ENCODE assay signal across 23 cellular contexts in the genomic region with DNA sequence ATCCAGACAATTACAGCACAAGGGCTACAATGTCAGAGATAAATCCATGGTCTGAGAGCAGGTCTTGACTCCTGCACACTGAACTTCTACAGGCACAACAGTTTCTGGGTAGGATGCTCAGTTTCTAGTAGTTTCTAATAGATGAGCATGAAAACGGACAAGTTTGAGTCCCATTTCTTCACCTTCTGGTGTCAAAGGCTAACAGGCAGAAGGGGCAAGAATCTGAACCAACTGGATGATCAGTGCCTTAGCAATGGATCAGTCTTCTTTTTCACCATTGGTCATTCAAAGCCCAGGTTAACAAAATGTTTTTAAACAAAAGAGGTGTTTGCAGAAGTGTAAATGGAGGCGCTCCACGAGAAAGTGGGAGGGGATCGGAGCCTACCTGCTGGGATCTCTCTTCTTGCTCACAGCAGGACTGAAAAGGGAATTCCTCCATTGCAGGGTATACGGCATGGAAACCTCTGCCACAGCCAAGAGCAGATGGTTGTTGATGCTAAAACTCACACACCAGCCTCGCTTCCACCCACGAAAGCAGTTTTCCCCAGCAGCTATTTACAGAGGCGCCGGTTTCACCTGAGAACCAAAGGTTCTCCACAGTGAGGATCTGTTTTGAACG.
DNase-seq lines count a peak whose midpoint lies in the region; ATAC-seq and TF ChIP-seq lines count a peak whose summit lies in the region.
"Had no signal": no experiment of that assay in that cellular context is flagged by ENCODE, and none has a peak within 500 bp of the region (broad histone marks: within the 10 kb centered on the region; RNA-seq: fewer than 3 reads in every experiment).

No MANE protein-coding gene starts in this region.

- H3K4me1 ChIP-seq in HUES48 (ENCODE audit: control insufficient read depth, insufficient read depth, low read length), result peaks cover 36% of the 10 kb centered on the region
- H3K4me1 ChIP-seq in mammary epithelial cell (ENCODE audit: insufficient read depth, low read length), result peaks cover 6% of the 10 kb centered on the region
- H3K4me1 ChIP-seq: BE2C, tibial artery had no signal

- in situ Hi-C loops in mammary epithelial cell (cut with MboI; ENCODE audit: low sequenced_read_pairs in 2 of 2), result no loop called here
- in situ Hi-C loops in KBM-7 (cut with MboI; ENCODE audit: low pct_unique_long_range_greater_than_20kb, low sequenced_read_pairs), result no loop called here

- H3K27me3 ChIP-seq in HUES48 (ENCODE audit: control insufficient read depth, insufficient read depth, low read length), result no peaks in the 10 kb centered on the region
- H3K27me3 ChIP-seq in mammary epithelial cell (ENCODE audit: insufficient read depth, low read length), result no peaks in the 10 kb centered on the region
- H3K27me3 ChIP-seq: BE2C, SJCRH30 had no signal

- no TSS peak for BruUV-seq in mammary epithelial cell (replicated peaks; lab: Mats Ljungman, UMichigan)

- no peak for TF ChIP-seq CTCF in 22Rv1 (IDR thresholded peaks at IDR 0.05)
- no peak for TF ChIP-seq CTCF in mammary epithelial cell (conservative IDR thresholded peaks at IDR 0.05 in 1 of 2, IDR thresholded peaks at IDR 0.05 in 1 of 2; ENCODE audit: extremely low read depth in 1 of 2, insufficient read depth in 1 of 2, low read depth in 1 of 2, low read length in 2 of 2)

- peak overlapping the region; percentile 3; the same call in 1 of the 2 replicates for H3K4me3 ChIP-seq in HUES48 (ENCODE audit: low read depth, low read length)
- no peak overlapping the region for H3K4me3 ChIP-seq in mammary epithelial cell (replicated peaks in 1 of 3; ENCODE audit: insufficient read depth in 1 of 3, low read depth in 2 of 3, low read length in 3 of 3)
- H3K4me3 ChIP-seq: SJCRH30, tibial artery had no signal

- no peaks in the 10 kb centered on the region for H4K20me1 ChIP-seq in mammary epithelial cell (ENCODE audit: insufficient read depth, low read length)

- peak overlapping the region; percentile 13 for H2AFZ ChIP-seq in mammary epithelial cell (ENCODE audit: low read depth, low read length)

- H3K27ac ChIP-seq in 22Rv1 (peak overlapping the region; percentile 89), HUES48 (ENCODE audit: low read depth, low read length) (peak overlapping the region; percentile 77), mammary epithelial cell (ENCODE audit: insufficient read depth, low read depth, low read length) (no peak overlapping the region)
- H3K27ac ChIP-seq: SJCRH30, tibial artery had no signal

- CTCF ChIA-PET in mammary epithelial cell (lab: Charles Lee; ENCODE audit: low non-redundant PET), result no interaction called here

- intact Hi-C loops in mammary epithelial cell (cut with micrococcal nuclease), result no loop called here

- ATAC-seq in left lobe of liver, result no peak
- ATAC-seq in HG02798 (IDR thresholded peaks at IDR 0.05; ENCODE audit: poor library complexity, unreplicated experiment), result no peak
- ATAC-seq: activated CD4-positive, CD25-positive, alpha-beta regulatory T cell treated with anti-CD3 and anti-CD28 coated beads, Interleukin-2, amount 50 U/mL, for 24 hours; activated T-helper 17 cell treated with anti-CD3 and anti-CD28 coated beads, Interleukin-2, amount 50 U/mL, for 72 hours; left colon had no signal

- dilution Hi-C loops in mammary epithelial cell (cut with HindIII; ENCODE audit: low sequenced_read_pairs), result no loop called here

- peaks cover 8% of the 10 kb centered on the region for H3K9me3 ChIP-seq in HUES48 (ENCODE audit: control insufficient read depth, insufficient read depth, low read length)
- no peaks in the 10 kb centered on the region for H3K9me3 ChIP-seq in mammary epithelial cell (replicated peaks; ENCODE audit: insufficient read depth, low read length)
- H3K9me3 ChIP-seq: BE2C, SJCRH30, tibial artery had no signal

- H3K9ac ChIP-seq in HUES48 (ENCODE audit: low read depth, low read length), result peak overlapping the region; percentile 62
- no peak overlapping the region for H3K9ac ChIP-seq in mammary epithelial cell (ENCODE audit: insufficient read depth, low read length)

- H3K4me2 ChIP-seq in mammary epithelial cell (ENCODE audit: insufficient read depth, low read depth, low read length), result no peak overlapping the region

- no peaks in the 10 kb centered on the region for H3K79me2 ChIP-seq in mammary epithelial cell (ENCODE audit: insufficient read depth, low read length)

- 53% methylated on average over 10 of the region's 10 CpGs for WGBS in mammary epithelial cell (ENCODE audit: low coverage, missing lambda C conversion rate)

- DNase-seq in mammary epithelial cell (no peak), iPS-NIHi7 (ENCODE audit: extremely low spot score) (peak; percentile 50), KBM-7 (no peak), NCI-H1092 (lab: John Stamatoyannopoulos, UW) (no peak), left lobe of liver (ENCODE audit: low spot score) (no peak)
- DNase-seq: activated CD4-positive, alpha-beta memory T cell treated with anti-CD3 and anti-CD28 coated beads for 36 hours; activated CD8-positive, alpha-beta memory T cell treated with anti-CD3 and anti-CD28 coated beads, Interleukin-2, amount 50 U/mL, for 4 hours; activated naive CD4-positive, alpha-beta T cell treated with anti-CD3 and anti-CD28 coated beads, Interleukin-2, amount 50 U/mL, for 16 hours; amniotic stem cell; BE2C; DMS153; glutamatergic neuron; Kasumi-1; left colon; NCI-H1930; NCI-H526 treated with DMSO at 0.1 percent for 48 hours; tibial artery had no signal

- no peaks in the 10 kb centered on the region for H3K36me3 ChIP-seq in HUES48 (ENCODE audit: control insufficient read depth, insufficient read depth, low read length)
- no peaks in the 10 kb centered on the region for H3K36me3 ChIP-seq in mammary epithelial cell (ENCODE audit: insufficient read depth, low read length)
- H3K36me3 ChIP-seq: BE2C, SJCRH30, tibial artery had no signal
